8 cellular contexts compared by ENCODE assay signal in the genomic region with DNA sequence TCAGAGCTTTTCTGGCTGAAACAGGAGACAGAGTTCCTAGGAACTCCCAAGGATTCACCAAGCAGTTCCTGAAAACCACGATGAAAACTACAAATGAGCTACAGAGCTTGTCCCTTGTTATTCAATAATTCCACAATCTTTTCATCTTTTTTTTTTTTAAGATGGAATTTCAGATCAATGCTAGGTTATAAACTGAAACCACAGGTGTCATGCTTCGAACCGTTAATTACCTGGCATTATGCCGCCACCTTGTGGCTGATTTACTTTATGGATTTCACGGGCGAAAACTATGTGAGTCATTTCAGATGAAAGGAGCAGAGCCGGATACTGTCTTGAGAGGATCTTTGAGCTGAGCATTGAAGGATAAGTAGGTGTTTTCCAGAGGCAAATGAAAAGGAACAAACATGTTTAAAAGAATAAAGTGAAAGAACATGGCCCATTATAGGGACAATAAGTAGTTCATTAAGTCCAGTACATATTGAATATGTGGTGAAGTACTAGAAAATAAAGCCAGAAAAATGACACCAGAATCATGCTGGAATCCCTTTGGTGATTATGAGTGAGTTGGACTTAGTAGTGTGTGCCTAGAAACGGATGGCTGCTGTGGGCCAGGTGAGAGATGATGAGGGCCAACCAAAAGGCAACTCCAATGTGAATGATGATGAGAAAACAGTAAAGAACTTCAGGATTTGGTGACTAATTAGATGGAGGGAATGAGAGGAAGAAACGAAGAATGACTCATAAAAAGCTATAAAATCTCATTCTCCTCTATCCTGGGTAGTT. TPM values are rescaled to one million over a fixed set of nuclear protein-coding genes. Genes with fewer than 3 reads are reported as not detected.
DNase-seq lines count a peak whose midpoint lies in the region; ATAC-seq lines count a peak whose summit lies in the region.

No MANE protein-coding gene starts in this region.

- no peaks in the 10 kb centered on the region for H3K27me3 Mint-ChIP-seq in central memory CD8-positive, alpha-beta T cell

- no peak overlapping the region for H3K27ac Mint-ChIP-seq in central memory CD8-positive, alpha-beta T cell (ENCODE audit: low read depth)

- H3K36me3 Mint-ChIP-seq in central memory CD8-positive, alpha-beta T cell (ENCODE audit: insufficient read depth): peaks cover 8% of the 10 kb centered on the region

- no peak overlapping the region for H3K4me3 Mint-ChIP-seq in central memory CD8-positive, alpha-beta T cell

- H3K4me1 Mint-ChIP-seq in central memory CD8-positive, alpha-beta T cell: peaks cover 12% of the 10 kb centered on the region

- intact Hi-C loops in Right ventricle myocardium inferior (cut with DNase I): loop anchor here (1.0 kb wide), 1 partner anchor 281 kb away; no protein-coding TSS in a partner anchor
- intact Hi-C loops in cardiac septum (cut with DNase I): loop anchor here (1.0 to 2.0 kb wide), 2 partner anchors 281 to 558 kb away; no protein-coding TSS in a partner anchor

- H3K9me3 Mint-ChIP-seq in central memory CD8-positive, alpha-beta T cell: no peaks in the 10 kb centered on the region

- DNase-seq in Right ventricle myocardium inferior (ENCODE audit: missing footprints): no peak
- DNase-seq in cardiac septum (ENCODE audit: low spot score): no peak
- peak; percentile 71 for DNase-seq in NCI-H345 treated with DMSO at 0.1 percent for 48 hours (lab: John Stamatoyannopoulos, UW; ENCODE audit: unreplicated experiment)
- DNase-seq in central memory CD8-positive, alpha-beta T cell (ENCODE audit: low spot score in 2 of 2): peak; percentile 72 to 77
- peak; percentile 84 for DNase-seq in kidney tubule cell (ENCODE audit: low spot score)
- peak; percentile 83 for DNase-seq in stimulated activated CD4-positive, alpha-beta T cell treated with anti-CD3 and anti-CD28 coated beads, Interleukin-2, amount 100 ng/mL, for 48 hours

- peak; percentile 63 for ATAC-seq in Right ventricle myocardium inferior
- ATAC-seq in HG03196 (IDR thresholded peaks at IDR 0.05; ENCODE audit: unreplicated experiment): peak; percentile 53
- peak; percentile 86 to 90 for ATAC-seq in activated CD4-positive, CD25-positive, alpha-beta regulatory T cell treated with anti-CD3 and anti-CD28 coated beads, Interleukin-2, amount 50 U/mL, for 24 hours
- peak; percentile 93 for ATAC-seq in central memory CD8-positive, alpha-beta T cell (replicated peaks; ENCODE audit: extremely low read depth, poor library complexity, severe bottlenecking)

RNA-seq across cellular contexts. Expression of gene CRYGS, which starts 3.5 kb away (rescaled TPM):
- 1.2 TPM for total RNA-seq in Right ventricle myocardium inferior
- 1.8 TPM for total RNA-seq in cardiac septum

RNA-seq across cellular contexts. Expression of gene TBCCD1, which starts 26.5 kb away (rescaled TPM):
- total RNA-seq in Right ventricle myocardium inferior: 5.3 TPM
- 7.8 TPM for total RNA-seq in cardiac septum

RNA-seq across cellular contexts. Expression of gene DNAJB11, which starts 29.9 kb away (rescaled TPM):
- total RNA-seq in Right ventricle myocardium inferior (26.5 TPM), cardiac septum (34.3 TPM)

Comparison
In these comparisons a context has a peak if more than half of its experiments do, and no peak if none do; other contexts are left out.
1. DNase-seq: peak in NCI-H345 treated with DMSO at 0.1 percent for 48 hours (single experiment), central memory CD8-positive, alpha-beta T cell (2 of 2), kidney tubule cell (single experiment) and stimulated activated CD4-positive, alpha-beta T cell treated with anti-CD3 and anti-CD28 coated beads, Interleukin-2, amount 100 ng/mL, for 48 hours (2 of 2); none in Right ventricle myocardium inferior (single experiment) and cardiac septum (single experiment).
2. Peak in every context shown above with its lines, with median percentiles within 50 percentile points of each other: ATAC-seq.